In genomic region chr5:116626945-116627679, GRCh38 we compare ENCODE assay signal across 8 cellular contexts. TPM values are rescaled to one million over a fixed set of nuclear protein-coding genes. Genes with fewer than 3 reads are reported as not detected.
DNase-seq lines count a peak whose midpoint lies in the region; ATAC-seq and FAIRE-seq lines count a peak whose summit lies in the region.
"Had no signal": no experiment of that assay in that cellular context is flagged by ENCODE, and none has a peak within 500 bp of the region (broad histone marks: within the 10 kb centered on the region; RNA-seq: fewer than 3 reads in every experiment).

No MANE protein-coding gene starts in this region.

- FAIRE-seq in GM19239 (lab: Jason Lieb, UNC) = peak; percentile 40

- ATAC-seq in HG02678 (IDR thresholded peaks at IDR 0.05; ENCODE audit: unreplicated experiment) (peak; percentile 91), HG03575 (IDR thresholded peaks at IDR 0.05; ENCODE audit: extremely low read depth, insufficient number of reproducible peaks, low FRiP score, unreplicated experiment) (peak; percentile 86), GM19324 (IDR thresholded peaks at IDR 0.05; ENCODE audit: low FRiP score, unreplicated experiment) (no peak)

- H3K27ac ChIP-seq in temporal lobe (ENCODE audit: low read depth, low read length) = peak overlapping the region; percentile 10

- DNase-seq in GM19239 (ENCODE audit: insufficient read length, low spot score) = no peak
- no peak for DNase-seq in NOMO-1 treated with dmso at 0.1 percent for 144 hours (lab: John Stamatoyannopoulos, UW; ENCODE audit: unreplicated experiment)
- no peak for DNase-seq in activated CD8-positive, alpha-beta memory T cell treated with anti-CD3 and anti-CD28 coated beads, Interleukin-2, amount 50 U/mL, for 4 hours
- DNase-seq: endodermal cell had no signal

RNA-seq across cellular contexts. Expression of gene SEMA6A, which starts 52.5 kb away (rescaled TPM):
- total RNA-seq in temporal lobe = 37.1 TPM
